ENCODE assay signal across 18 cellular contexts in the genomic region with DNA sequence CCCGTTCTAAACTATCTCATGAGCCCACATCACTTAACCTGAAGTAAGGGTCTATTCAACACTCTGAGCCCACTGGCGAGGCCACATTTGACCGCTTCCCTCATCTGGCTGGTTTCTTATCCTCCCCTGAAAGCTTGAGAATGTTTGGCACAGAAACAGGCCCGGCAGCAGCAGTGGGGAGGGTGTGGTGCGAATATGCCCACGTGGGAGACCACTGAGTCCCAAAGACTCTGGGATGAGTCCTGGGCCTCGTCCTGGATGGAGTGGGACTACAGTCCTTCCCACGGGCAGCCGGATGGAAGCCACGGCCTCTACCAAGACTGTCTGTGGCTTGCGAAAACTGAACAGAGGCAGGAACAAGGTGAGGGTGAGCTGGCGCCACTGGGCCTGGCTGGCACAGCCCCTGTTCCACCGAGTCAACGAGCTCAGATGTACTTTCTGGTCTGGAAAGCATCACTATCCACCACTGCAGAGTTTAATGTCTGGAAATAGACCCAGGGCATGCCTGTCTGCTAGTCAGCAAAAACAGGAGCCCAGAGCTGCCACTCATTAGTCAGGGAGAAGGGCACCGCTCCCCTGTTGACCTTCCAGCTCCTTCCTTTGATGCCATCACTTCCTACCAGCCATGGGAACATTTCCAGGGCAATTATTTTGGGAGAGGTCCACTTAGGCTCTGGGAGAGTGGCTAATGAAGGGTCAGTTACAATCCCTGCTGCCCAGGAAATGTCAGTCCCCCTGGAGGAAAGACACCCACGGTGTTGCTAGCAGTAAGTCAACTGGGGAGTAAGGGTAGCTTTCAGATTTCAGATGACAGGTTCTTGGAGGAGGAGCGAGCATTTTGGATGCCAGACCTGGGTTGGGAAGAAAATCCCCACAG.
"Had no signal": no experiment of that assay in that cellular context is flagged by ENCODE, and none has a peak within 500 bp of the region (broad histone marks: within the 10 kb centered on the region; RNA-seq: fewer than 3 reads in every experiment).

No MANE protein-coding gene starts in this region.

- H3K4me1 Mint-ChIP-seq: activated naive CD8-positive, alpha-beta T cell treated with anti-CD3 and anti-CD28 coated beads, Interleukin-2, amount 10 ng/mL, durations not matched to agents 7 days and 5 days; activated T-helper 17 cell treated with anti-CD3 and anti-CD28 coated beads, Interleukin-2, amount 50 U/mL, for 72 hours; memory B cell; naive thymus-derived CD4-positive, alpha-beta T cell; neural progenitor cell; stimulated activated memory B cell treated with anti-CD40 and anti-IgM and Interleukin-4, amounts not matched to agents 10 μg/mL and 1 μg/mL and 100 μg/mL, for 72 hours had no signal

- H3K4me2 ChIP-seq: neural progenitor cell had no signal

- DNase-seq: activated CD4-positive, alpha-beta T cell treated with anti-CD3 and anti-CD28 coated beads for 1 hour; activated naive CD4-positive, alpha-beta T cell; activated naive CD8-positive, alpha-beta T cell treated with anti-CD3 and anti-CD28 coated beads, Interleukin-2, amount 10 ng/mL, durations not matched to agents 7 days and 5 days; activated T-cell treated with anti-CD3 and anti-CD28 coated beads, Interleukin-2, amount 50 U/mL, for 1 hour; amygdala; caudate nucleus; colonic mucosa; erythroblast; foreskin melanocyte; mucosa of descending colon; naive thymus-derived CD4-positive, alpha-beta T cell; right lobe of liver; stimulated activated CD4-positive, alpha-beta T cell treated with anti-CD3 and anti-CD28 coated beads, Interleukin-4, amount 100 ng/mL, for 4 hours; WERI-Rb-1 had no signal

- H3K4me3 Mint-ChIP-seq: activated naive CD8-positive, alpha-beta T cell treated with anti-CD3 and anti-CD28 coated beads, Interleukin-2, amount 10 ng/mL, durations not matched to agents 7 days and 5 days; activated T-helper 17 cell treated with anti-CD3 and anti-CD28 coated beads, Interleukin-2, amount 50 U/mL, for 72 hours; memory B cell; naive thymus-derived CD4-positive, alpha-beta T cell; neural progenitor cell; stimulated activated memory B cell treated with anti-CD40 and anti-IgM and Interleukin-4, amounts not matched to agents 10 μg/mL and 1 μg/mL and 100 μg/mL, for 72 hours had no signal

- H3K4me1 ChIP-seq: colonic mucosa, neural progenitor cell, right lobe of liver had no signal

- H3K36me3 ChIP-seq: colonic mucosa, neural progenitor cell, right lobe of liver, WERI-Rb-1 had no signal

- H3K36me3 Mint-ChIP-seq: activated naive CD8-positive, alpha-beta T cell treated with anti-CD3 and anti-CD28 coated beads, Interleukin-2, amount 10 ng/mL, durations not matched to agents 7 days and 5 days; memory B cell; naive thymus-derived CD4-positive, alpha-beta T cell; neural progenitor cell; stimulated activated memory B cell treated with anti-CD40 and anti-IgM and Interleukin-4, amounts not matched to agents 10 μg/mL and 1 μg/mL and 100 μg/mL, for 72 hours had no signal

- H3K4me3 ChIP-seq: colonic mucosa, mucosa of descending colon, neural progenitor cell, right lobe of liver had no signal

- H3K27ac ChIP-seq: colonic mucosa, neural progenitor cell, right lobe of liver, WERI-Rb-1 had no signal

- ATAC-seq: activated T-helper 17 cell treated with anti-CD3 and anti-CD28 coated beads, Interleukin-2, amount 50 U/mL, for 72 hours; mucosa of descending colon; naive thymus-derived CD4-positive, alpha-beta T cell; right lobe of liver; stimulated activated memory B cell treated with anti-CD40 and anti-IgM and Interleukin-4, amounts not matched to agents 10 μg/mL and 1 μg/mL and 100 μg/mL, for 72 hours had no signal

- H3K27ac Mint-ChIP-seq: activated naive CD8-positive, alpha-beta T cell treated with anti-CD3 and anti-CD28 coated beads, Interleukin-2, amount 10 ng/mL, durations not matched to agents 7 days and 5 days; activated T-helper 17 cell treated with anti-CD3 and anti-CD28 coated beads, Interleukin-2, amount 50 U/mL, for 72 hours; memory B cell; naive thymus-derived CD4-positive, alpha-beta T cell; neural progenitor cell; stimulated activated memory B cell treated with anti-CD40 and anti-IgM and Interleukin-4, amounts not matched to agents 10 μg/mL and 1 μg/mL and 100 μg/mL, for 72 hours had no signal

- H3K9me3 ChIP-seq: colonic mucosa, mucosa of descending colon, right lobe of liver had no signal

- H3K27me3 ChIP-seq: colonic mucosa, neural progenitor cell, right lobe of liver had no signal

- H2AFZ ChIP-seq: neural progenitor cell had no signal

- H3K9ac ChIP-seq: neural progenitor cell had no signal

- H3K27me3 Mint-ChIP-seq: stimulated activated memory B cell treated with anti-CD40 and anti-IgM and Interleukin-4, amounts not matched to agents 10 μg/mL and 1 μg/mL and 100 μg/mL, for 72 hours had no signal

- H3K9me3 Mint-ChIP-seq: activated naive CD8-positive, alpha-beta T cell treated with anti-CD3 and anti-CD28 coated beads, Interleukin-2, amount 10 ng/mL, durations not matched to agents 7 days and 5 days; activated T-helper 17 cell treated with anti-CD3 and anti-CD28 coated beads, Interleukin-2, amount 50 U/mL, for 72 hours; memory B cell; naive thymus-derived CD4-positive, alpha-beta T cell; neural progenitor cell; stimulated activated memory B cell treated with anti-CD40 and anti-IgM and Interleukin-4, amounts not matched to agents 10 μg/mL and 1 μg/mL and 100 μg/mL, for 72 hours had no signal
